In genomic region chr7:158946329-158946728, GRCh38 we compare ENCODE assay signal across 19 cellular contexts.
DNase-seq lines count a peak whose midpoint lies in the region; ATAC-seq and TF ChIP-seq lines count a peak whose summit lies in the region.
"Had no signal": no experiment of that assay in that cellular context is flagged by ENCODE, and none has a peak within 500 bp of the region (broad histone marks: within the 10 kb centered on the region; RNA-seq: fewer than 3 reads in every experiment).

No MANE protein-coding gene starts in this region.

- H3K9ac ChIP-seq in DND-41 (ENCODE audit: low read depth, low read length), result no peak overlapping the region
- H3K9ac ChIP-seq: BLaER1 treated with 17β-estradiol and CSF1 and Interleukin-3, amounts not matched to agents 10 nM and 100 nM had no signal

- H3K27ac ChIP-seq in DND-41 (ENCODE audit: low read length), result peak overlapping the region; percentile 35
- H3K27ac ChIP-seq: 22Rv1; A549; BLaER1 treated with 17β-estradiol and CSF1 and Interleukin-3, amounts not matched to agents 10 nM and 100 nM; C4-2B had no signal

- peaks cover 7% of the 10 kb centered on the region for H3K9me3 Mint-ChIP-seq in activated CD8-positive, alpha-beta memory T cell treated with anti-CD3 and anti-CD28 coated beads, Interleukin-2, amount 10 ng/mL, durations not matched to agents 7 days and 5 days (ENCODE audit: low read depth)
- H3K9me3 Mint-ChIP-seq in nephron progenitor cell, result peaks cover 26% of the 10 kb centered on the region

- H3K27me3 ChIP-seq in DND-41 (ENCODE audit: insufficient read depth, low read length, poor library complexity), result no peaks in the 10 kb centered on the region
- H3K27me3 ChIP-seq: BLaER1 treated with 17β-estradiol and CSF1 and Interleukin-3, amounts not matched to agents 10 nM and 100 nM had no signal

- no peaks in the 10 kb centered on the region for H3K27me3 Mint-ChIP-seq in activated CD8-positive, alpha-beta memory T cell treated with anti-CD3 and anti-CD28 coated beads, Interleukin-2, amount 10 ng/mL, durations not matched to agents 7 days and 5 days
- no peaks in the 10 kb centered on the region for H3K27me3 Mint-ChIP-seq in nephron progenitor cell (ENCODE audit: low read depth, poor library complexity)
- H3K27me3 Mint-ChIP-seq: B cell; CD4-positive, alpha-beta T cell had no signal

- H3K4me1 ChIP-seq in DND-41 (ENCODE audit: insufficient read depth, low read length), result no peaks in the 10 kb centered on the region
- H3K4me1 ChIP-seq: A549; BLaER1 treated with 17β-estradiol and CSF1 and Interleukin-3, amounts not matched to agents 10 nM and 100 nM; Caco-2 had no signal

- no peak for TF ChIP-seq CTCF in DND-41 (IDR thresholded peaks at IDR 0.05; ENCODE audit: borderline replicate concordance, extremely low read depth, low read length, poor library complexity, severe bottlenecking)
- TF ChIP-seq CTCF in nephron progenitor cell (IDR thresholded peaks at IDR 0.05), result no peak

- no peaks in the 10 kb centered on the region for H3K4me1 Mint-ChIP-seq in activated CD8-positive, alpha-beta memory T cell treated with anti-CD3 and anti-CD28 coated beads, Interleukin-2, amount 10 ng/mL, durations not matched to agents 7 days and 5 days
- H3K4me1 Mint-ChIP-seq in nephron progenitor cell, result peaks cover 11% of the 10 kb centered on the region
- H3K4me1 Mint-ChIP-seq: B cell had no signal

- H3K4me3 Mint-ChIP-seq in activated CD8-positive, alpha-beta memory T cell treated with anti-CD3 and anti-CD28 coated beads, Interleukin-2, amount 10 ng/mL, durations not matched to agents 7 days and 5 days, result no peak overlapping the region
- no peak overlapping the region for H3K4me3 Mint-ChIP-seq in nephron progenitor cell
- H3K4me3 Mint-ChIP-seq: B cell; CD4-positive, alpha-beta T cell; CD8-positive, alpha-beta T cell had no signal

- CTCF ChIA-PET in activated CD8-positive, alpha-beta memory T cell treated with anti-CD3 and anti-CD28 coated beads, Interleukin-2, amount 10 ng/mL, durations not matched to agents 7 days and 5 days (lab: Charles Lee), result no interaction called here

- peaks cover 33% of the 10 kb centered on the region for H3K36me3 Mint-ChIP-seq in activated CD8-positive, alpha-beta memory T cell treated with anti-CD3 and anti-CD28 coated beads, Interleukin-2, amount 10 ng/mL, durations not matched to agents 7 days and 5 days
- H3K36me3 Mint-ChIP-seq in nephron progenitor cell (ENCODE audit: low read depth), result peaks cover 93% of the 10 kb centered on the region

- no peak for ATAC-seq in activated CD8-positive, alpha-beta memory T cell treated with anti-CD3 and anti-CD28 coated beads, Interleukin-2, amount 10 ng/mL, durations not matched to agents 7 days and 5 days
- ATAC-seq in DND-41 (ENCODE audit: insufficient read depth, low read depth), result no peak
- ATAC-seq: CD8-positive, alpha-beta T cell; GM12878 had no signal

- no peak overlapping the region for H3K4me2 ChIP-seq in DND-41 (ENCODE audit: insufficient read depth, low read length)
- H3K4me2 ChIP-seq: A549; BLaER1 treated with 17β-estradiol and CSF1 and Interleukin-3, amounts not matched to agents 10 nM and 100 nM had no signal

- no peak overlapping the region for H3K4me3 ChIP-seq in DND-41 (ENCODE audit: low read depth in 1 of 2, low read length in 2 of 2)
- H3K4me3 ChIP-seq: A549; BLaER1 treated with 17β-estradiol and CSF1 and Interleukin-3, amounts not matched to agents 10 nM and 100 nM; GM12878 had no signal

- peak overlapping the region; percentile 21 for H3K27ac Mint-ChIP-seq in activated CD8-positive, alpha-beta memory T cell treated with anti-CD3 and anti-CD28 coated beads, Interleukin-2, amount 10 ng/mL, durations not matched to agents 7 days and 5 days
- peak overlapping the region; percentile 39 for H3K27ac Mint-ChIP-seq in nephron progenitor cell
- H3K27ac Mint-ChIP-seq: B cell; CD4-positive, alpha-beta T cell; CD8-positive, alpha-beta T cell had no signal

- peaks cover 81% of the 10 kb centered on the region for H3K36me3 ChIP-seq in DND-41 (ENCODE audit: insufficient read depth, low read length)

- peaks cover 20% of the 10 kb centered on the region for H3K9me3 ChIP-seq in DND-41 (ENCODE audit: insufficient read depth, low read length, severe bottlenecking)

- no peaks in the 10 kb centered on the region for H3K79me2 ChIP-seq in DND-41 (ENCODE audit: insufficient read depth, low read length)

- H4K20me1 ChIP-seq in DND-41 (ENCODE audit: insufficient read depth, low read length), result no peaks in the 10 kb centered on the region
- H4K20me1 ChIP-seq: BLaER1 treated with 17β-estradiol and CSF1 and Interleukin-3, amounts not matched to agents 10 nM and 100 nM had no signal

- DNase-seq in activated CD8-positive, alpha-beta memory T cell treated with anti-CD3 and anti-CD28 coated beads, Interleukin-2, amount 10 ng/mL, durations not matched to agents 7 days and 5 days, result no peak
- no peak for DNase-seq in activated CD8-positive, alpha-beta memory T cell treated with anti-CD3 and anti-CD28 coated beads, Interleukin-2, amount 50 U/mL, for 4 hours
- no peak for DNase-seq in DND-41
- no peak for DNase-seq in nephron progenitor cell
- DNase-seq in OCI-M1 (lab: John Stamatoyannopoulos, UW), result no peak
- DNase-seq: AML-193; Caco-2; Calu3; CD4-positive, alpha-beta T cell; CD8-positive, alpha-beta T cell; DMS79 treated with DMSO at 0.1 percent for 48 hours; EL; GDM1 had no signal

- H2AFZ ChIP-seq in DND-41 (ENCODE audit: low read depth, low read length), result no peak overlapping the region
